18 cellular contexts compared by ENCODE assay signal in the genomic region with DNA sequence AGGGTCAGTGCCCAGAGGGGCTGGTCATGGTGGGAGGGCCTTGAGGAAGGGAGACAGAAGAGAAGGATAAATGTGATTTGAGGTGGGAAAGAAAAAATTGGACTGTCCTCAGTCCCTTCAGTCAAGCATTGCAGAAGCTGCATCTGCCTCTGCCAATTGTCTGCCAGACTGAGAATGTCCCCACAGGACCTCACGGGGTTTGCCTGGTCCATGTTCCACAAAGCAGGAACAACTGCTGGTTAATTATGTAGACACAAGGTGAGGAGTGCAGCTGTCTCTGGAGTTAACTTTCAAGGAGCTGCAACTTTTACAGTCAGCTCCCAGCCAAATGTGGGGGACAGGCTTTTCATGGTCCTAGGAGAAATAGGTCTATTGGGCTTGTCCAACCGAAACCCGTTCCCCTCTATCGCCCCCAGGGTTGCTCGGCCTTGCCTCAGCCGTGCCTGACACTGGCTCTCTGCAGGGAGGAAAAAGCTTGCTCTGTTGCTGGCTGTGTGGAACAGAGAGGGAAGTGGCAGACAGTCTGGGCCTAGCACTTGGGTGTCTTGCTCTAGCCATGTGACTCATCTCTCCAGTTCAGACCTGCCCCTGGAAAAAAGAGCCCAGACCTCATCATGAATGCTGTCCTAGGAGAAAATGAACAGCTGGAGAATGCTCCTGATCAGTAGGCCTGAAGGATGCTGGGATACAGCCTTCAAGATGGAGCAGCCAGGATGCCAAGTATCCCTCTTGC. TPM values are rescaled to one million over a fixed set of nuclear protein-coding genes. Genes with fewer than 3 reads are reported as not detected.
DNase-seq lines count a peak whose midpoint lies in the region; FAIRE-seq and TF ChIP-seq lines count a peak whose summit lies in the region.
"Had no signal": no experiment of that assay in that cellular context is flagged by ENCODE, and none has a peak within 500 bp of the region (broad histone marks: within the 10 kb centered on the region; RNA-seq: fewer than 3 reads in every experiment).

No MANE protein-coding gene starts in this region.

- TF ChIP-seq POLR2A in breast epithelium (IDR thresholded peaks at IDR 0.05), result no peak

- no peak overlapping the region for H2BK12ac ChIP-seq in mesenchymal stem cell (ENCODE audit: low read length in 2 of 2)

- no peak overlapping the region for H2BK15ac ChIP-seq in mesenchymal stem cell (ENCODE audit: low read depth, poor library complexity, severe bottlenecking)

- H4K20me1 ChIP-seq in mammary epithelial cell (ENCODE audit: insufficient read depth, low read length), result no peaks in the 10 kb centered on the region

- no peaks in the 10 kb centered on the region for H3K79me1 ChIP-seq in mesenchymal stem cell (replicated peaks; ENCODE audit: low read length, poor library complexity, severe bottlenecking)

- no peaks in the 10 kb centered on the region for H3K27me3 Mint-ChIP-seq in MCF 10A (ENCODE audit: insufficient read depth, unreplicated experiment)

- H3K27ac Mint-ChIP-seq in MCF 10A (ENCODE audit: low read depth, unreplicated experiment), result peak overlapping the region; percentile 72
- H3K27ac Mint-ChIP-seq: activated CD8-positive, alpha-beta T cell treated with anti-CD3 and anti-CD28 coated beads, Interleukin-2, amount 10 ng/mL, durations not matched to agents 7 days and 5 days; natural killer cell treated with Interleukin-12 subunit alpha and Interleukin-12 subunit beta and Interleukin-15 and Interleukin-18, amount 100 ng/mL, for 72 hours had no signal

- no peak for TF ChIP-seq CTCF in MCF 10A (IDR thresholded peaks at IDR 0.05; ENCODE audit: unreplicated experiment)
- TF ChIP-seq CTCF in breast epithelium (IDR thresholded peaks at IDR 0.05), result no peak
- TF ChIP-seq CTCF in mammary epithelial cell (conservative IDR thresholded peaks at IDR 0.05 in 1 of 2, IDR thresholded peaks at IDR 0.05 in 1 of 2; ENCODE audit: extremely low read depth in 1 of 2, insufficient read depth in 1 of 2, low read depth in 1 of 2, low read length in 2 of 2), result no peak

- no peak overlapping the region for H3K4me3 Mint-ChIP-seq in MCF 10A (ENCODE audit: unreplicated experiment)
- H3K4me3 Mint-ChIP-seq: activated CD8-positive, alpha-beta T cell treated with anti-CD3 and anti-CD28 coated beads, Interleukin-2, amount 10 ng/mL, durations not matched to agents 7 days and 5 days; natural killer cell treated with Interleukin-12 subunit alpha and Interleukin-12 subunit beta and Interleukin-15 and Interleukin-18, amount 100 ng/mL, for 72 hours had no signal

- H3K9ac ChIP-seq in mammary epithelial cell (ENCODE audit: insufficient read depth, low read length) (no peak overlapping the region), mesenchymal stem cell (ENCODE audit: low read length) (peak overlapping the region; percentile 39)

- H2BK120ac ChIP-seq in mesenchymal stem cell (ENCODE audit: low read depth, low read length), result no peak overlapping the region

- dilution Hi-C loops in mammary epithelial cell (cut with HindIII; ENCODE audit: low sequenced_read_pairs), result loop anchor here (5.0 kb wide), 1 partner anchor 43 kb away; no protein-coding TSS in a partner anchor

- no peak overlapping the region for H3K18ac ChIP-seq in mesenchymal stem cell (ENCODE audit: low read depth in 1 of 2, low read length in 2 of 2)

- no peak for FAIRE-seq in urothelium cell line (lab: Jason Lieb, UNC)
- FAIRE-seq: A549, TTC549 had no signal

- H3K23ac ChIP-seq in mesenchymal stem cell (ENCODE audit: low read length in 2 of 2), result no peak overlapping the region

- H3K4me1 Mint-ChIP-seq in MCF 10A (ENCODE audit: insufficient read depth, unreplicated experiment), result peaks cover 31% of the 10 kb centered on the region

- POLR2A ChIA-PET in MCF 10A (lab: Yijun Ruan, JAX), result interaction anchor here (0.8 to 1.6 kb wide), 5 partner anchors 16 to 80 kb away, joined by 3 to 9 read pairs (median 4); no protein-coding TSS in a partner anchor

- peak overlapping the region; percentile 81 for H2AFZ ChIP-seq in mammary epithelial cell (ENCODE audit: low read depth, low read length)
- H2AFZ ChIP-seq in mesenchymal stem cell (ENCODE audit: low read depth, low read length), result no peak overlapping the region

- H3K4me1 ChIP-seq in breast epithelium (no peaks in the 10 kb centered on the region), mammary epithelial cell (ENCODE audit: insufficient read depth, low read length) (peaks cover 29% of the 10 kb centered on the region), mesenchymal stem cell (ENCODE audit: control insufficient read depth, insufficient read depth, low read depth, low read length) (peaks cover 6% of the 10 kb centered on the region)
- H3K4me1 ChIP-seq: right atrium auricular region, tibial artery had no signal

- no peaks in the 10 kb centered on the region for H3K79me2 ChIP-seq in mammary epithelial cell (ENCODE audit: insufficient read depth, low read length)

- no peaks in the 10 kb centered on the region for H3K9me3 Mint-ChIP-seq in MCF 10A (ENCODE audit: unreplicated experiment)
- H3K9me3 Mint-ChIP-seq: natural killer cell treated with Interleukin-12 subunit alpha and Interleukin-12 subunit beta and Interleukin-15 and Interleukin-18, amount 100 ng/mL, for 72 hours had no signal

- no peak overlapping the region for H4K91ac ChIP-seq in mesenchymal stem cell (ENCODE audit: low read length)

- in situ Hi-C loops in mammary epithelial cell (cut with MboI; ENCODE audit: low sequenced_read_pairs in 2 of 2), result no loop called here

- 13% methylated on average over 6 of the region's 6 CpGs for WGBS in mammary epithelial cell (ENCODE audit: low coverage, missing lambda C conversion rate)
- 79% methylated on average over 6 of the region's 6 CpGs for WGBS in mesenchymal stem cell

- H4K8ac ChIP-seq in mesenchymal stem cell (ENCODE audit: low read length), result no peak overlapping the region

- peak overlapping the region; percentile 71 for H2AK5ac ChIP-seq in mesenchymal stem cell (ENCODE audit: low read length, severe bottlenecking)

- BruUV-seq in MCF 10A (replicated peaks; lab: Mats Ljungman, UMichigan), result no TSS peak
- BruUV-seq in mammary epithelial cell (replicated peaks; lab: Mats Ljungman, UMichigan), result no TSS peak

- peak overlapping the region; percentile 11 for H3K4me2 ChIP-seq in mammary epithelial cell (ENCODE audit: insufficient read depth, low read depth, low read length)
- H3K4me2 ChIP-seq in mesenchymal stem cell (ENCODE audit: low read length, poor library complexity, severe bottlenecking), result no peak overlapping the region
- H3K4me2 ChIP-seq: A549 had no signal

- peak; percentile 64 for DNase-seq in MCF 10A (ENCODE audit: unreplicated experiment)
- DNase-seq in breast epithelium (ENCODE audit: low spot score in 2 of 2), result no peak
- DNase-seq in mammary epithelial cell, result peak; percentile 84
- DNase-seq in mesenchymal stem cell, result no peak
- peak; percentile 21 for DNase-seq in urothelium cell line (ENCODE audit: low spot score)
- no peak for DNase-seq in T1000 (lab: John Stamatoyannopoulos, UW)
- DNase-seq in ecto neural progenitor cell (ENCODE audit: low spot score), result no peak
- no peak for DNase-seq in activated CD4-positive, CD25-positive, alpha-beta regulatory T cell (lab: John Stamatoyannopoulos, UW)
- DNase-seq: activated CD8-positive, alpha-beta T cell treated with anti-CD3 and anti-CD28 coated beads, Interleukin-2, amount 10 ng/mL, durations not matched to agents 7 days and 5 days; left ventricle myocardium superior; NCI-H1048; stimulated activated CD4-positive, alpha-beta T cell treated with anti-CD3 and anti-CD28 coated beads, Interleukin-2, amount 100 ng/mL, for 24 hours; tibial artery had no signal

- CTCF ChIA-PET in MCF 10A (lab: Yijun Ruan, JAX), result interaction anchor here (1.0 to 1.9 kb wide), 4 partner anchors 14 to 106 kb away, joined by 3 to 8 read pairs (median 4); no protein-coding TSS in a partner anchor
- CTCF ChIA-PET in mammary epithelial cell (lab: Charles Lee; ENCODE audit: low non-redundant PET), result no interaction called here

- H3K9me3 ChIP-seq in breast epithelium (no peaks in the 10 kb centered on the region), mammary epithelial cell (replicated peaks; ENCODE audit: insufficient read depth, low read length) (no peaks in the 10 kb centered on the region), mesenchymal stem cell (ENCODE audit: control insufficient read depth, low read length) (no peaks in the 10 kb centered on the region)
- H3K9me3 ChIP-seq: A549, right atrium auricular region, tibial artery had no signal

- H3K36me3 ChIP-seq in breast epithelium (no peaks in the 10 kb centered on the region), mammary epithelial cell (ENCODE audit: insufficient read depth, low read length) (no peaks in the 10 kb centered on the region), mesenchymal stem cell (ENCODE audit: control insufficient read depth in 1 of 2, insufficient read depth in 2 of 2, low read depth in 1 of 2, low read length in 2 of 2) (no peaks in the 10 kb centered on the region)
- H3K36me3 ChIP-seq: right atrium auricular region, tibial artery had no signal

- H3K27me3 ChIP-seq in breast epithelium (no peaks in the 10 kb centered on the region), mammary epithelial cell (ENCODE audit: insufficient read depth, low read length) (no peaks in the 10 kb centered on the region), mesenchymal stem cell (ENCODE audit: control insufficient read depth in 1 of 2, insufficient read depth in 1 of 2, low read length in 2 of 2) (no peaks in the 10 kb centered on the region)
- H3K27me3 ChIP-seq: right atrium auricular region, tibial artery had no signal

- no peaks in the 10 kb centered on the region for H3K36me3 Mint-ChIP-seq in MCF 10A (ENCODE audit: insufficient read depth, unreplicated experiment)
- H3K36me3 Mint-ChIP-seq: natural killer cell treated with Interleukin-12 subunit alpha and Interleukin-12 subunit beta and Interleukin-15 and Interleukin-18, amount 100 ng/mL, for 72 hours had no signal

- no peak overlapping the region for H3K4me3 ChIP-seq in breast epithelium
- no peak overlapping the region for H3K4me3 ChIP-seq in mammary epithelial cell (replicated peaks in 1 of 3; ENCODE audit: insufficient read depth in 1 of 3, low read depth in 2 of 3, low read length in 3 of 3)
- H3K4me3 ChIP-seq in mesenchymal stem cell (ENCODE audit: insufficient read depth in 1 of 2, low read depth in 1 of 2, low read length in 2 of 2), result no peak overlapping the region
- H3K4me3 ChIP-seq: A549, right atrium auricular region, SK-N-MC, tibial artery had no signal

- no peak overlapping the region for H3K4ac ChIP-seq in mesenchymal stem cell (ENCODE audit: low read depth in 1 of 2, low read length in 2 of 2)

- H3K27ac ChIP-seq in breast epithelium, result no peak overlapping the region
- H3K27ac ChIP-seq in mammary epithelial cell (ENCODE audit: insufficient read depth, low read depth, low read length), result peak overlapping the region; percentile 42
- H3K27ac ChIP-seq in mesenchymal stem cell (ENCODE audit: low read length, poor library complexity, severe bottlenecking), result no peak overlapping the region
- H3K27ac ChIP-seq: right atrium auricular region, SK-N-MC, tibial artery had no signal

- no peak overlapping the region for H2BK5ac ChIP-seq in mesenchymal stem cell (ENCODE audit: low read depth, low read length, poor library complexity, severe bottlenecking)

- peak overlapping the region in 1 of 2 experiments; percentile 76 for H3K14ac ChIP-seq in mesenchymal stem cell (ENCODE audit: low read length in 2 of 2)

- intact Hi-C loops in MCF 10A (cut with micrococcal nuclease) (no loop called here), breast epithelium (cut with DNase I; ENCODE audit: low total_unique reads) (loop anchor here (2.0 kb wide), 1 partner anchor 27 kb away; no protein-coding TSS in a partner anchor), mammary epithelial cell (cut with micrococcal nuclease) (loop anchor here (1.0 kb wide), 1 partner anchor 27 kb away; no protein-coding TSS in a partner anchor)

RNA-seq across cellular contexts. Expression of a gene that starts 31.1 kb away (rescaled TPM):
- total RNA-seq in MCF 10A (2022) (2.4 TPM in 2 replicates), breast epithelium (1 to 10 TPM in 2 of 3 donors, under 1 TPM in 1; under 0.01 to 2.6 (median 1.0) TPM), mammary epithelial cell (10 to 100 TPM in 1 of 2 donors, 1 to 10 TPM in 1; 3.3 to 16.1 TPM)
- 0.79 TPM for polyA plus RNA-seq in mammary epithelial cell
- not detected for polyA minus RNA-seq in mammary epithelial cell
- polyA plus RNA-seq in mesenchymal stem cell (2013, experiment 1 of 2), result 0.03 TPM
- 0.10 TPM for polyA plus RNA-seq in mesenchymal stem cell (2013, experiment 2 of 2)

Comparison
In these comparisons a context has a peak if more than half of its experiments do, and no peak if none do; other contexts are left out.
1. DNase-seq: peak in MCF 10A (single experiment), mammary epithelial cell (single experiment) and urothelium cell line (single experiment); none in breast epithelium (0 of 2), mesenchymal stem cell (single experiment), T1000 (single experiment), ecto neural progenitor cell (single experiment) and activated CD4-positive, CD25-positive, alpha-beta regulatory T cell (0 of 4).